ENCODE assay signal across 22 cellular contexts in the genomic region with DNA sequence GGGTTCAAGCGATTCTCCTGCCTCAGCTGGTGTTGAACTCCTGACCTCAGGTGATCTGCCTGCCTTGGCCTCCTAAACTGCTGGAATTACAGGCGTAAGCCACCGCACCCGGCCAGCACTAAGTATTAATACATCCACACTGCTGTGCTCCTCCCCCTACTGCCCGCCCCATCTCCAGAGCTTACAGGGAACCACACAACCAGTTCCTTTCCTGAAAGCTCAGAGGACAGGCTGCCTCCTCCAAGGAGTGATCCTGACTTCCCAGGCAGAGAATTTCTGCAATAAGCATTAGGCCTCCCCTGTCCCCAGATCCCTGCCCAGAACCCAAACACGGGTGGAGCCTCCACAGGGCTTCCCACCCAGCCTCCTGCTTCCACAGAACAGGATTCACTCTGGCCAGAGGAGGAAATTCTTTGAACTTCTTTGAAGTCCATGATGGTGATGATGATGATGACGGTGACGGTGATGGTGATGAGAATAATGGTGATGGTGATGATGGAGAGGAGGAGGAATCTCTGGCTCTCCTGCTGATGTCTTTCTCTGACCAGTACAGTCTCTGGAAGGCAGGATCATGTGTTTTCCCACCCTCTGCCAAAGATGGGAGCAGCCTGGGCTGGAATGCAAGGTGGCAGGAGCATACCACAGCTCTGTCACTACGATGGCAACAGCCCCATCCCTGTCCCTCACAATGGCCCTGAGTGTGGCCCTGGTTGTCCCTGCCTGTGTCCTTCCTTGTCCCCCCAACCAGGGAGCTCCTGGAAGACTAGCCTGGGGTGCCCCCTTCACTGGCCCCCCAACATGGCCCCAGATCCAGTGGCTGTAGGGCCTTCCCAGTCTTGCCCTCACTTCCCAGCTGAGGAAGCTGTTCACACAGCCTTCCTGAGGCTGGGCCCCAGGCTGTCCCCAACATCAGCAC. TPM values are rescaled to one million over a fixed set of nuclear protein-coding genes. Genes with fewer than 3 reads are reported as not detected.
DNase-seq lines count a peak whose midpoint lies in the region; ATAC-seq and TF ChIP-seq lines count a peak whose summit lies in the region.
"Had no signal": no experiment of that assay in that cellular context is flagged by ENCODE, and none has a peak within 500 bp of the region (broad histone marks: within the 10 kb centered on the region; RNA-seq: fewer than 3 reads in every experiment).

No MANE protein-coding gene starts in this region.

- TF ChIP-seq EP300 in stomach (IDR thresholded peaks at IDR 0.05) = no peak

- peaks cover 0 to 10% (median 8%) of the 10 kb centered on the region in 4 donors for H3K4me1 ChIP-seq in stomach
- H3K4me1 ChIP-seq: pancreas had no signal

- peaks cover 0 to 13% (median 8%) of the 10 kb centered on the region in 4 donors for H3K36me3 ChIP-seq in stomach
- H3K36me3 ChIP-seq: ascending aorta, pancreas had no signal

- H3K36me3 Mint-ChIP-seq in activated CD8-positive, alpha-beta T cell treated with anti-CD3 and anti-CD28 coated beads, Interleukin-2, amount 10 ng/mL, durations not matched to agents 7 days and 5 days (ENCODE audit: low read depth) = no peaks in the 10 kb centered on the region
- no peaks in the 10 kb centered on the region for H3K36me3 Mint-ChIP-seq in activated CD8-positive, alpha-beta T cell treated with anti-CD3 and anti-CD28 coated beads for 36 hours (ENCODE audit: low read depth)
- H3K36me3 Mint-ChIP-seq in activated T-helper 17 cell treated with anti-CD3 and anti-CD28 coated beads, Interleukin-2, amount 50 U/mL, for 72 hours (ENCODE audit: low read depth) = no peaks in the 10 kb centered on the region

- POLR2A ChIA-PET in activated CD8-positive, alpha-beta T cell treated with anti-CD3 and anti-CD28 coated beads, Interleukin-2, amount 10 ng/mL, durations not matched to agents 7 days and 5 days (lab: Charles Lee) = no interaction called here
- POLR2A ChIA-PET in activated CD8-positive, alpha-beta T cell treated with anti-CD3 and anti-CD28 coated beads for 36 hours (lab: Charles Lee) = no interaction called here

- no peaks in the 10 kb centered on the region for H3K4me1 Mint-ChIP-seq in activated CD8-positive, alpha-beta T cell treated with anti-CD3 and anti-CD28 coated beads, Interleukin-2, amount 10 ng/mL, durations not matched to agents 7 days and 5 days (ENCODE audit: low read depth)
- H3K4me1 Mint-ChIP-seq in activated CD8-positive, alpha-beta T cell treated with anti-CD3 and anti-CD28 coated beads for 36 hours (ENCODE audit: low read depth) = no peaks in the 10 kb centered on the region
- H3K4me1 Mint-ChIP-seq in activated T-helper 17 cell treated with anti-CD3 and anti-CD28 coated beads, Interleukin-2, amount 50 U/mL, for 72 hours = no peaks in the 10 kb centered on the region

- peak; percentile 14 for DNase-seq in activated CD8-positive, alpha-beta T cell treated with anti-CD3 and anti-CD28 coated beads, Interleukin-2, amount 10 ng/mL, durations not matched to agents 7 days and 5 days
- DNase-seq in activated CD8-positive, alpha-beta T cell treated with anti-CD3 and anti-CD28 coated beads for 36 hours = no peak
- DNase-seq in mesenteric fat pad (ENCODE audit: low spot score) = peak; percentile 59
- peak; percentile 17 for DNase-seq in stomach
- DNase-seq in UCSD-AML1 (lab: John Stamatoyannopoulos, UW; ENCODE audit: unreplicated experiment) = no peak
- DNase-seq in NCI-H1048 (lab: John Stamatoyannopoulos, UW) = no peak
- DNase-seq in GM19238 (ENCODE audit: insufficient read length, low spot score) = no peak
- DNase-seq: activated naive CD4-positive, alpha-beta T cell; C1 segment of cervical spinal cord; foreskin fibroblast; GF-D8; Kasumi-1; left cardiac atrium; NCI-H1105; NCI-H2171; NCI-H774; small intestine had no signal

- ATAC-seq in activated CD8-positive, alpha-beta T cell treated with anti-CD3 and anti-CD28 coated beads, Interleukin-2, amount 10 ng/mL, durations not matched to agents 7 days and 5 days = no peak
- ATAC-seq in activated CD8-positive, alpha-beta T cell treated with anti-CD3 and anti-CD28 coated beads for 36 hours = no peak
- no peak for ATAC-seq in activated T-helper 17 cell treated with anti-CD3 and anti-CD28 coated beads, Interleukin-2, amount 50 U/mL, for 72 hours (replicated peaks)
- ATAC-seq: left cardiac atrium, pancreas had no signal

- no peak overlapping the region for H3K4me3 ChIP-seq in stomach
- H3K4me3 ChIP-seq: ascending aorta, pancreas, tibial artery had no signal

- H3K27me3 Mint-ChIP-seq in activated CD8-positive, alpha-beta T cell treated with anti-CD3 and anti-CD28 coated beads, Interleukin-2, amount 10 ng/mL, durations not matched to agents 7 days and 5 days (ENCODE audit: low read depth) = no peaks in the 10 kb centered on the region
- peaks cover 3% of the 10 kb centered on the region for H3K27me3 Mint-ChIP-seq in activated CD8-positive, alpha-beta T cell treated with anti-CD3 and anti-CD28 coated beads for 36 hours
- no peaks in the 10 kb centered on the region for H3K27me3 Mint-ChIP-seq in activated T-helper 17 cell treated with anti-CD3 and anti-CD28 coated beads, Interleukin-2, amount 50 U/mL, for 72 hours

- no peak overlapping the region for H3K4me3 Mint-ChIP-seq in activated CD8-positive, alpha-beta T cell treated with anti-CD3 and anti-CD28 coated beads, Interleukin-2, amount 10 ng/mL, durations not matched to agents 7 days and 5 days
- H3K4me3 Mint-ChIP-seq in activated CD8-positive, alpha-beta T cell treated with anti-CD3 and anti-CD28 coated beads for 36 hours = no peak overlapping the region
- H3K4me3 Mint-ChIP-seq in activated T-helper 17 cell treated with anti-CD3 and anti-CD28 coated beads, Interleukin-2, amount 50 U/mL, for 72 hours = no peak overlapping the region

- CTCF ChIA-PET in activated CD8-positive, alpha-beta T cell treated with anti-CD3 and anti-CD28 coated beads, Interleukin-2, amount 10 ng/mL, durations not matched to agents 7 days and 5 days (lab: Charles Lee) = interaction anchor here (1.0 kb wide), 1 partner anchor 52 kb away, joined by 3 read pairs; no protein-coding TSS in a partner anchor
- CTCF ChIA-PET in activated CD8-positive, alpha-beta T cell treated with anti-CD3 and anti-CD28 coated beads for 36 hours (lab: Charles Lee) = interaction anchor here (0.7 to 2.1 kb wide), 2 partner anchors 66 to 236 kb away, joined by 3 to 4 read pairs; no protein-coding TSS in a partner anchor

- WGBS in stomach, 5 donors = 78 to 89% (median 86%) methylated on average over 8 to 9 of the region's 9 CpGs

- no peak overlapping the region for H3K27ac Mint-ChIP-seq in activated CD8-positive, alpha-beta T cell treated with anti-CD3 and anti-CD28 coated beads, Interleukin-2, amount 10 ng/mL, durations not matched to agents 7 days and 5 days
- no peak overlapping the region for H3K27ac Mint-ChIP-seq in activated CD8-positive, alpha-beta T cell treated with anti-CD3 and anti-CD28 coated beads for 36 hours
- peak overlapping the region; percentile 61 for H3K27ac Mint-ChIP-seq in activated T-helper 17 cell treated with anti-CD3 and anti-CD28 coated beads, Interleukin-2, amount 50 U/mL, for 72 hours

- H3K9me3 Mint-ChIP-seq in activated CD8-positive, alpha-beta T cell treated with anti-CD3 and anti-CD28 coated beads, Interleukin-2, amount 10 ng/mL, durations not matched to agents 7 days and 5 days (ENCODE audit: insufficient read depth) = no peaks in the 10 kb centered on the region
- no peaks in the 10 kb centered on the region for H3K9me3 Mint-ChIP-seq in activated CD8-positive, alpha-beta T cell treated with anti-CD3 and anti-CD28 coated beads for 36 hours
- no peaks in the 10 kb centered on the region for H3K9me3 Mint-ChIP-seq in activated T-helper 17 cell treated with anti-CD3 and anti-CD28 coated beads, Interleukin-2, amount 50 U/mL, for 72 hours

- intact Hi-C loops in activated CD8-positive, alpha-beta T cell treated with anti-CD3 and anti-CD28 coated beads for 36 hours (cut with micrococcal nuclease) = loop anchor here (10.0 kb wide), 2 partner anchors 56 to 296 kb away; partner anchors contain the start of gene PICK1
- intact Hi-C loops in stomach (cut with DNase I; ENCODE audit: low total_unique reads) = no loop called here

- H3K27ac ChIP-seq in stomach = no peak overlapping the region
- H3K27ac ChIP-seq: ascending aorta, pancreas, tibial artery, VCaP had no signal

- no peak for TF ChIP-seq POLR2A in stomach (IDR thresholded peaks at IDR 0.05)

- no peak for TF ChIP-seq CTCF in activated CD8-positive, alpha-beta T cell treated with anti-CD3 and anti-CD28 coated beads for 36 hours (IDR thresholded peaks at IDR 0.05)
- TF ChIP-seq CTCF in stomach (IDR thresholded peaks at IDR 0.05) = no peak

- H3K9me3 ChIP-seq in stomach = no peaks in the 10 kb centered on the region
- H3K9me3 ChIP-seq: ascending aorta, pancreas, tibial artery had no signal

- peaks cover 0 to 21% (median 0%) of the 10 kb centered on the region in 3 donors for H3K27me3 ChIP-seq in stomach
- H3K27me3 ChIP-seq: ascending aorta, pancreas had no signal

RNA-seq across cellular contexts. Expression of gene CSNK1E, which starts 33.5 kb away (rescaled TPM):
- total RNA-seq in activated CD8-positive, alpha-beta T cell treated with anti-CD3 and anti-CD28 coated beads, Interleukin-2, amount 10 ng/mL, durations not matched to agents 7 days and 5 days = 10 to 100 TPM; 74.7 to 82.9 TPM
- 100 to 1,000 TPM; 123 TPM for total RNA-seq in activated CD8-positive, alpha-beta T cell treated with anti-CD3 and anti-CD28 coated beads for 36 hours
- 100 to 1,000 TPM; 123 to 132 TPM for total RNA-seq in activated T-helper 17 cell treated with anti-CD3 and anti-CD28 coated beads, Interleukin-2, amount 50 U/mL, for 72 hours
- 138 TPM for total RNA-seq in mesenteric fat pad
- 100 to 1,000 TPM in 2 of 5 donors, 10 to 100 TPM in 3; 19.4 to 135 (median 93.9) TPM for total RNA-seq in stomach
- polyA plus RNA-seq in stomach = 10 to 100 TPM; 47.5 to 69.3 (median 66.9) TPM

Comparison
In these comparisons a context has a peak if more than half of its experiments do, and no peak if none do; other contexts are left out.
1. DNase-seq: peak in activated CD8-positive, alpha-beta T cell treated with anti-CD3 and anti-CD28 coated beads, Interleukin-2, amount 10 ng/mL, durations not matched to agents 7 days and 5 days (single experiment), mesenteric fat pad (single experiment) and stomach (single experiment); none in activated CD8-positive, alpha-beta T cell treated with anti-CD3 and anti-CD28 coated beads for 36 hours (single experiment), UCSD-AML1 (single experiment), NCI-H1048 (single experiment) and GM19238 (single experiment).